28 cellular contexts compared by ENCODE assay signal in genomic region chr12:11183009-11183408, GRCh38. TPM values are rescaled to one million over a fixed set of nuclear protein-coding genes. Genes with fewer than 3 reads are reported as not detected.
DNase-seq lines count a peak whose midpoint lies in the region; ATAC-seq lines count a peak whose summit lies in the region.
"Had no signal": no experiment of that assay in that cellular context is flagged by ENCODE, and none has a peak within 500 bp of the region (broad histone marks: within the 10 kb centered on the region; RNA-seq: fewer than 3 reads in every experiment).

No MANE protein-coding gene starts in this region.

- H3K36me3 Mint-ChIP-seq in activated T-helper 17 cell treated with anti-CD3 and anti-CD28 coated beads, Interleukin-2, amount 50 U/mL, for 72 hours (ENCODE audit: low read depth): no peaks in the 10 kb centered on the region
- H3K36me3 Mint-ChIP-seq: CD14-positive monocyte had no signal

- no peaks in the 10 kb centered on the region for H3K27me3 Mint-ChIP-seq in activated T-helper 17 cell treated with anti-CD3 and anti-CD28 coated beads, Interleukin-2, amount 50 U/mL, for 72 hours
- H3K27me3 Mint-ChIP-seq: CD8-positive, alpha-beta memory T cell had no signal

- no peak overlapping the region for H3K27ac Mint-ChIP-seq in activated T-helper 17 cell treated with anti-CD3 and anti-CD28 coated beads, Interleukin-2, amount 50 U/mL, for 72 hours
- H3K27ac Mint-ChIP-seq: CD8-positive, alpha-beta memory T cell had no signal

- no peak overlapping the region for H3K4me3 Mint-ChIP-seq in activated T-helper 17 cell treated with anti-CD3 and anti-CD28 coated beads, Interleukin-2, amount 50 U/mL, for 72 hours
- H3K4me3 Mint-ChIP-seq: CD14-positive monocyte; CD8-positive, alpha-beta memory T cell had no signal

- DNase-seq in NCI-H748 (lab: John Stamatoyannopoulos, UW; ENCODE audit: unreplicated experiment) (peak; percentile 30), NCI-H748 treated with DMSO at 0.1 percent for 48 hours (lab: John Stamatoyannopoulos, UW) (no peak), DMS153 (lab: John Stamatoyannopoulos, UW) (peak; percentile 79), HT-29 (ENCODE audit: low spot score) (peak; percentile 3), GM19240 (ENCODE audit: insufficient read length, low spot score) (no peak), HuH-7.5 (ENCODE audit: low spot score) (no peak), Kasumi-1 (lab: John Stamatoyannopoulos, UW) (no peak)
- DNase-seq: 8988T; ACHN; BE2C; CD8-positive, alpha-beta memory T cell; DMS 273 treated with DMSO at 0.1 percent for 48 hours; HCEC 1CT; Karpas-422; MV-4-11; NCI-H1105; NCI-H2029; NCI-H2171; NCI-H345; NCI-H510A treated with DMSO at 0.1 percent for 48 hours; NCI-H82; SHP77 treated with DMSO at 0.1 percent for 48 hours; T-helper 1 cell had no signal

- H3K4me1 Mint-ChIP-seq in activated T-helper 17 cell treated with anti-CD3 and anti-CD28 coated beads, Interleukin-2, amount 50 U/mL, for 72 hours: no peaks in the 10 kb centered on the region
- H3K4me1 Mint-ChIP-seq: CD14-positive monocyte; CD8-positive, alpha-beta memory T cell had no signal

- ATAC-seq in activated T-helper 17 cell treated with anti-CD3 and anti-CD28 coated beads, Interleukin-2, amount 50 U/mL, for 72 hours (replicated peaks): peak; percentile 58
- ATAC-seq: Panc1 had no signal

- no peaks in the 10 kb centered on the region for H3K9me3 Mint-ChIP-seq in activated T-helper 17 cell treated with anti-CD3 and anti-CD28 coated beads, Interleukin-2, amount 50 U/mL, for 72 hours
- H3K9me3 Mint-ChIP-seq: CD14-positive monocyte; CD8-positive, alpha-beta memory T cell had no signal

RNA-seq across cellular contexts. Expression of gene TAS2R42, which starts 3.7 kb away (rescaled TPM):
- total RNA-seq in HT-29 (2014; rRNA removed; shearing (Covaris generic)): not detected in 2 replicates
- not detected for total RNA-seq in activated T-helper 17 cell treated with anti-CD3 and anti-CD28 coated beads, Interleukin-2, amount 50 U/mL, for 72 hours
- total RNA-seq: CD8-positive, alpha-beta memory T cell; H1; MCF 10A had no signal

RNA-seq across cellular contexts. Expression of gene SMIM10L1, which starts 12.0 kb away (rescaled TPM):
- 6.1 and 6.7 TPM in 2 replicates for total RNA-seq in HT-29 (2014; rRNA removed; shearing (Covaris generic))
- 1 to 10 TPM; 8.2 to 9.7 TPM for total RNA-seq in activated T-helper 17 cell treated with anti-CD3 and anti-CD28 coated beads, Interleukin-2, amount 50 U/mL, for 72 hours

RNA-seq across cellular contexts. Expression of gene TAS2R30, which starts 48.6 kb away (rescaled TPM):
- 0.79 and 0.86 TPM in 2 replicates for total RNA-seq in HT-29 (2014; rRNA removed; shearing (Covaris generic))
- 1 to 10 TPM; 4.0 to 6.0 TPM for total RNA-seq in activated T-helper 17 cell treated with anti-CD3 and anti-CD28 coated beads, Interleukin-2, amount 50 U/mL, for 72 hours

Comparison
In these comparisons a context has a peak if more than half of its experiments do, and no peak if none do; other contexts are left out.
1. DNase-seq: peak in NCI-H748 (single experiment), DMS153 (single experiment) and HT-29 (single experiment); none in NCI-H748 treated with DMSO at 0.1 percent for 48 hours (single experiment), GM19240 (single experiment), HuH-7.5 (single experiment) and Kasumi-1 (0 of 2).